Comparison of ENCODE assay signal across 1 cellular context in the genomic region with DNA sequence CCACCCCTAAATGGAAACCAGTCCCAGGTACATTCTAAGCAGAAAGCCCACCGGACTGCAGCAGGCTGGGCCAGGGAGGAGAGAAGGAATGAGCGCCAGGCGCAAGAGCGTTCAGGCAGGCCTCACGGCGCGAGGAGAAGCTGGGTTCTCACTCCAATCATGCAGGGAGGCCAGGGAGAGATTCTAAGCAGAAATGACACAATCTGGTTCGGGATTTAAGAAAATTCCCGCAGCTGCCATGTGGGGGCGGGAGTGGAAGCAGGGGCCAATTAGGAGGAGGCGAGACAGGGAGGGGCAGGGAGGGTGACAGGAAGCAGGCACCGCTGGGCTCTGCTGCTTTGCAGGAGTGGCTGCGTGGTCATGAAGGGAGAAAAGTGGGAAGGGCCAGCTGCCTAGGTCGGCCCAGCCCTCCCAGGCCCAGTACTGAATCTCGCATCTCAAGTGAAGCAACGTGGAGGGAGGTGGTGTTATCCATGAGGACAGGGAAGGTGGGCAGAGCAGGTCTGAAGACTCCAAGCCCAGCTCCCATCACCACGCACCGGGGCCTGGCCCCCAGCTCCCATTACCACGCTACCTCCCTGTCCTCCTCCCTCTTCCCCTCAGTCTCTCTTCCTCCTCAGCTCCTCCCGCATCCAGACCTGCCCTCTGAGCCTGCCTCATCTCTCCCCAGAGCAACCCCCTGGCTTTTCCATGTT.
TF ChIP-seq lines count a peak whose summit lies in the region.

No MANE protein-coding gene starts in this region.

TF ChIP-seq in GM12878, 131 proteins besides CTCF, POLR2A, EP300 and RAD21 (continued from another document):
- TF ChIP-seq, protein P1, sequence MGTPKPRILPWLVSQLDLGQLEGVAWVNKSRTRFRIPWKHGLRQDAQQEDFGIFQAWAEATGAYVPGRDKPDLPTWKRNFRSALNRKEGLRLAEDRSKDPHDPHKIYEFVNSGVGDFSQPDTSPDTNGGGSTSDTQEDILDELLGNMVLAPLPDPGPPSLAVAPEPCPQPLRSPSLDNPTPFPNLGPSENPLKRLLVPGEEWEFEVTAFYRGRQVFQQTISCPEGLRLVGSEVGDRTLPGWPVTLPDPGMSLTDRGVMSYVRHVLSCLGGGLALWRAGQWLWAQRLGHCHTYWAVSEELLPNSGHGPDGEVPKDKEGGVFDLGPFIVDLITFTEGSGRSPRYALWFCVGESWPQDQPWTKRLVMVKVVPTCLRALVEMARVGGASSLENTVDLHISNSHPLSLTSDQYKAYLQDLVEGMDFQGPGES (IDR thresholded peaks at IDR 0.05), result no peak
- no peak for TF ChIP-seq JUNB (IDR thresholded peaks at IDR 0.05)
- TF ChIP-seq, protein P2, sequence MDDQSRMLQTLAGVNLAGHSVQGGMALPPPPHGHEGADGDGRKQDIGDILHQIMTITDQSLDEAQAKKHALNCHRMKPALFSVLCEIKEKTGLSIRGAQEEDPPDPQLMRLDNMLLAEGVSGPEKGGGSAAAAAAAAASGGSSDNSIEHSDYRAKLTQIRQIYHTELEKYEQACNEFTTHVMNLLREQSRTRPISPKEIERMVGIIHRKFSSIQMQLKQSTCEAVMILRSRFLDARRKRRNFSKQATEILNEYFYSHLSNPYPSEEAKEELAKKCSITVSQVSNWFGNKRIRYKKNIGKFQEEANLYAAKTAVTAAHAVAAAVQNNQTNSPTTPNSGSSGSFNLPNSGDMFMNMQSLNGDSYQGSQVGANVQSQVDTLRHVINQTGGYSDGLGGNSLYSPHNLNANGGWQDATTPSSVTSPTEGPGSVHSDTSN (IDR thresholded peaks at IDR 0.05; ENCODE audit: insufficient replicate concordance, low read depth, low read length), result no peak
- TF ChIP-seq POU2F2 (IDR thresholded peaks at IDR 0.05; ENCODE audit: borderline replicate concordance, low read depth, low read length), result no peak
- TF ChIP-seq, protein P3, sequence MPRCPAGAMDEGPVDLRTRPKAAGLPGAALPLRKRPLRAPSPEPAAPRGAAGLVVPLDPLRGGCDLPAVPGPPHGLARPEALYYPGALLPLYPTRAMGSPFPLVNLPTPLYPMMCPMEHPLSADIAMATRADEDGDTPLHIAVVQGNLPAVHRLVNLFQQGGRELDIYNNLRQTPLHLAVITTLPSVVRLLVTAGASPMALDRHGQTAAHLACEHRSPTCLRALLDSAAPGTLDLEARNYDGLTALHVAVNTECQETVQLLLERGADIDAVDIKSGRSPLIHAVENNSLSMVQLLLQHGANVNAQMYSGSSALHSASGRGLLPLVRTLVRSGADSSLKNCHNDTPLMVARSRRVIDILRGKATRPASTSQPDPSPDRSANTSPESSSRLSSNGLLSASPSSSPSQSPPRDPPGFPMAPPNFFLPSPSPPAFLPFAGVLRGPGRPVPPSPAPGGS (IDR thresholded peaks at IDR 0.05; ENCODE audit: borderline replicate concordance, insufficient read depth, low read depth, low read length, poor library complexity, severe bottlenecking), result no peak
- no peak for TF ChIP-seq EGR1 (IDR thresholded peaks at IDR 0.05; ENCODE audit: borderline replicate concordance in 1 of 2, low read depth in 2 of 2, low read length in 2 of 2)
